In the genomic region with DNA sequence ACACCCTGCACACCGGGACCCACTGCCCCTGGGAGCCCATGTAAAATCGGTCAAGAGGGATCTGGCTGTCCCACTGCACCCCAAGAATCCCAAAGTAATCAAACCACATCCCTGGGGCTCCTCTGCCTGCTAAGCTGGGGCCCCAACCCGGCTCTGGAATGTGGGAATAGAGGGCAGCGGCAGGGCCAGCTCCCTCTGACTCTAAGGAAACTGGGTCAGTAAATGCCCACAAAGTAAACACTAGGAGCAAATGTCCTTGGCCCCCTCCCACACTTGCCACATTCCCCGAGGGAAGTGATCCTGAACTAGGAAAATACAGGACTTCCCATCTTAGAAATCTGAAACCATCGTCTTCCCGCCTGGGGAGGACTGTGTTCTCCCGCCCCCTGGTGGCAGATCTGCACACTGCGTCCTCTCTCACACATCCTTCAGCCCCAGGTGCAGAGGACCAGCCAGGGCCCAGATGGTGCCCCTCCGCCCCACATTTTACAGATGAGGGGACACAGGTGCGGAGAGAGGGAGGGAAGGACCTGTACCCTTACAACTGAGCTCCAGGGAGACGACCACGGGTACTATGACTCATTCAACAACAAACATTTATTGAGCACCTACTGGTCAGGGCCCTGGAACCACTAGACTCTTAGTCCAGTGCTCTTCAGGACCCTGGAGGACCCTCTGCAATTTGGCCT, we compare ENCODE assay signal across 8 cellular contexts. TPM values are rescaled to one million over a fixed set of nuclear protein-coding genes. Genes with fewer than 3 reads are reported as not detected.
DNase-seq lines count a peak whose midpoint lies in the region; ATAC-seq and TF ChIP-seq lines count a peak whose summit lies in the region.

No MANE protein-coding gene starts in this region.

- DNase-seq in AG08396 (ENCODE audit: low spot score) (peak; percentile 82), H7 (peak; percentile 93), NCI-H510A (lab: John Stamatoyannopoulos, UW) (peak; percentile 71), lung (ENCODE audit: low spot score) (peak; percentile 84)
- peak; percentile 71 to 73 for DNase-seq in activated CD4-positive, alpha-beta T cell treated with anti-CD3 and anti-CD28 coated beads, Interleukin-2, amount 50 U/mL, for 4 hours
- peak; percentile 71 for DNase-seq in effector CD4-positive, alpha-beta T cell
- peak; percentile 68 for DNase-seq in stimulated activated CD8-positive, alpha-beta memory T cell treated with anti-CD3 and anti-CD28 coated beads, Interleukin-12 subunit alpha, Interleukin-12 subunit beta, amount 100 ng/mL, for 1 hour (ENCODE audit: low read depth)

- TF ChIP-seq CTCF in lung (IDR thresholded peaks at IDR 0.05; ENCODE audit: control extremely low read depth, extremely low read depth): peak; percentile 93

- no peaks in the 10 kb centered on the region for H3K27me3 ChIP-seq in H7 (ENCODE audit: control insufficient read depth, insufficient read depth, low read length)
- H3K27me3 ChIP-seq in lung (ENCODE audit: control insufficient read depth, insufficient read depth): no peaks in the 10 kb centered on the region

- 10 to 20% methylated on average over 13 of the region's 13 CpGs for WGBS in lung, 2 donors

- H3K4me3 ChIP-seq in H7 (ENCODE audit: insufficient read depth, low read depth, low read length) (no peak overlapping the region), lung (no peak overlapping the region)

- ATAC-seq in lung (ENCODE audit: insufficient read depth, low FRiP score): peak; percentile 84
- no peak for ATAC-seq in GM19452 (IDR thresholded peaks at IDR 0.05; ENCODE audit: unreplicated experiment)

- H3K27ac ChIP-seq in lung (ENCODE audit: low read depth in 1 of 2, low read length in 1 of 2): peak overlapping the region in 1 of 2 donors; percentile 60

- H3K9me3 ChIP-seq in lung (ENCODE audit: control insufficient read depth in 2 of 2, insufficient read depth in 1 of 2, low read length in 1 of 2): no peaks in the 10 kb centered on the region

- H3K4me1 ChIP-seq in lung (ENCODE audit: control insufficient read depth in 2 of 2, insufficient read depth in 2 of 2, low read length in 2 of 2): peaks cover 0 to 5% of the 10 kb centered on the region in 2 donors

- H3K36me3 ChIP-seq in H7 (replicated peaks; ENCODE audit: control insufficient read depth, insufficient read depth, low read length): no peaks in the 10 kb centered on the region
- peaks cover 0 to 6% of the 10 kb centered on the region in 2 donors for H3K36me3 ChIP-seq in lung (ENCODE audit: control insufficient read depth in 2 of 2, insufficient read depth in 2 of 2, low read length in 2 of 2)

RNA-seq across cellular contexts. Expression of gene P3H4, which starts 10.2 kb away (rescaled TPM):
- 34.7 and 44.6 TPM in 2 replicates for total RNA-seq in H7 (2014; rRNA removed; shearing (Covaris generic))
- total RNA-seq in lung: 10 to 100 TPM; 12.3 to 13.2 TPM
- 1 to 10 TPM; 6.8 to 9.6 TPM for polyA plus RNA-seq in lung

RNA-seq across cellular contexts. Expression of gene FKBP10, which starts 11.3 kb away (rescaled TPM):
- 206 and 213 TPM in 2 replicates for total RNA-seq in H7 (2014; rRNA removed; shearing (Covaris generic))
- total RNA-seq in lung: 10 to 100 TPM; 53.2 to 64.4 TPM
- 10 to 100 TPM; 32.6 to 43.3 TPM for polyA plus RNA-seq in lung

RNA-seq across cellular contexts. Expression of gene JUP, which starts 15.0 kb away (rescaled TPM):
- 58.4 and 68.5 TPM in 2 replicates for total RNA-seq in H7 (2014; rRNA removed; shearing (Covaris generic))
- total RNA-seq in lung: 100 to 1,000 TPM; 118 to 150 TPM
- polyA plus RNA-seq in lung: 10 to 100 TPM; 60.9 to 83.6 TPM

RNA-seq across cellular contexts. Expression of gene NT5C3B, which starts 34.5 kb away (rescaled TPM):
- 62.2 and 77.1 TPM in 2 replicates for total RNA-seq in H7 (2014; rRNA removed; shearing (Covaris generic))
- total RNA-seq in lung: 10 to 100 TPM; 36.5 to 39.4 TPM
- polyA plus RNA-seq in lung: 10 to 100 TPM; 34.9 to 68.5 TPM

RNA-seq across cellular contexts. Expression of gene KLHL10, which starts 36.1 kb away (rescaled TPM):
- total RNA-seq in H7 (2014; rRNA removed; shearing (Covaris generic)): 0.10 and 1.1 TPM in 2 replicates
- under 1 TPM in 1 of 2 donors, not detected in 1; 0.09 TPM for total RNA-seq in lung
- polyA plus RNA-seq in lung: under 1 TPM; 0.08 to 0.12 TPM
